Comparison of ENCODE assay signal across 13 cellular contexts in the genomic region with DNA sequence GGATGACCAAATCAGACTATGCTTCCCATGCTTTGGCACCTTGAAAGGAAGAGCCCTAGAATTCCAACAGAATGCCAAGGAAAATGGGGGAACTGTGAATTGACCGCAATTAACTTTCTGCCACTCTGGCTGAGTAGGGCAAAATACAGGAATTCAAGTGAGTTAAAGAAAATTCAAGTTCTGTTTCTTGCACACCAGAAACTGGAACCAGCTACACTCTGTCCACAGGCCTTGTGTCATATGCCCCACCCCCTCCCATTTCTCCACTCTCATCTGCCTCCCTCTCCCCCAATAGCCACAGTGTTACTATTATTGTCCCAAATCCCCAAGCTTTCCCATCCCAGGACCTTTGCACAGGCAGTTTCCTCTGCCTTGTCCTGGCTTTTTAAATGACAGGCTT. TPM values are rescaled to one million over a fixed set of nuclear protein-coding genes. Genes with fewer than 3 reads are reported as not detected.
DNase-seq lines count a peak whose midpoint lies in the region; ATAC-seq and TF ChIP-seq lines count a peak whose summit lies in the region.
"Had no signal": no experiment of that assay in that cellular context is flagged by ENCODE, and none has a peak within 500 bp of the region (broad histone marks: within the 10 kb centered on the region; RNA-seq: fewer than 3 reads in every experiment).

No MANE protein-coding gene starts in this region.

- no peaks in the 10 kb centered on the region for H3K79me2 ChIP-seq in H9 (ENCODE audit: insufficient read depth, low read length)

- no peak overlapping the region for H2BK15ac ChIP-seq in H9 (ENCODE audit: low read depth, low read length)

- H4K91ac ChIP-seq in H9 (ENCODE audit: insufficient read length, low read depth, low read length): no peak overlapping the region

- peaks cover 15 to 19% of the 10 kb centered on the region in 2 experiments for H3K4me1 Mint-ChIP-seq in H9
- H3K4me1 Mint-ChIP-seq in activated naive CD8-positive, alpha-beta T cell treated with anti-CD3 and anti-CD28 coated beads, Interleukin-2, amount 50 U/mL, for 24 hours: peaks cover 48% of the 10 kb centered on the region

- no peak overlapping the region for H3K56ac ChIP-seq in H9 (ENCODE audit: insufficient read length, low read depth, low read length)

- H3K9me3 Mint-ChIP-seq in H9: no peaks in the 10 kb centered on the region
- no peaks in the 10 kb centered on the region for H3K9me3 Mint-ChIP-seq in activated naive CD8-positive, alpha-beta T cell treated with anti-CD3 and anti-CD28 coated beads, Interleukin-2, amount 50 U/mL, for 24 hours

- H3K4me3 ChIP-seq in BLaER1 treated with 17β-estradiol and CSF1 and Interleukin-3, amounts not matched to agents 10 nM and 100 nM: no peak overlapping the region

- H4K8ac ChIP-seq in H9 (replicated peaks; ENCODE audit: insufficient read length, low read depth, low read length): no peak overlapping the region

- H3K27ac ChIP-seq in BLaER1 treated with 17β-estradiol and CSF1 and Interleukin-3, amounts not matched to agents 10 nM and 100 nM: peak overlapping the region in 8 of 11 experiments; percentile 0 to 99 (median 13); a peak in 6 of 22 replicates
- no peak overlapping the region for H3K27ac ChIP-seq in H9 (ENCODE audit: insufficient read length, low read depth, low read length)
- H3K27ac ChIP-seq: KMS-11 had no signal

- in situ Hi-C loops in ACHN (cut with HindIII; ENCODE audit: low pct_ligation_motif_present, low pct_unique_long_range_greater_than_20kb, low sequenced_read_pairs): no loop called here

- H3K23me2 ChIP-seq in H9 (ENCODE audit: insufficient read length, low read depth, low read length, poor library complexity, severe bottlenecking): peaks cover 9% of the 10 kb centered on the region

- H3K36me3 Mint-ChIP-seq in H9 (ENCODE audit: insufficient read depth in 1 of 3, low read depth in 3 of 3): peaks cover 15 to 47% (median 32%) of the 10 kb centered on the region in 3 experiments; a peak in 6 of 7 replicates
- H3K36me3 Mint-ChIP-seq in activated naive CD8-positive, alpha-beta T cell treated with anti-CD3 and anti-CD28 coated beads, Interleukin-2, amount 50 U/mL, for 24 hours (ENCODE audit: low read depth): peaks cover 31% of the 10 kb centered on the region

- no peak overlapping the region for H3K4me3 Mint-ChIP-seq in H9
- H3K4me3 Mint-ChIP-seq in activated naive CD8-positive, alpha-beta T cell treated with anti-CD3 and anti-CD28 coated beads, Interleukin-2, amount 50 U/mL, for 24 hours: no peak overlapping the region

- no peak overlapping the region for H3K4ac ChIP-seq in H9 (ENCODE audit: low read depth, low read length)

- peaks cover 38 to 58% (median 47%) of the 10 kb centered on the region in 10 experiments for H3K4me1 ChIP-seq in BLaER1 treated with 17β-estradiol and CSF1 and Interleukin-3, amounts not matched to agents 10 nM and 100 nM
- peaks cover 2% of the 10 kb centered on the region; the same call in 1 of the 2 replicates for H3K4me1 ChIP-seq in H9 (ENCODE audit: insufficient read depth, low read length)

- H2BK12ac ChIP-seq in H9 (ENCODE audit: insufficient read length, low read depth, low read length): no peak overlapping the region

- H3K4me2 ChIP-seq in BLaER1 treated with 17β-estradiol and CSF1 and Interleukin-3, amounts not matched to agents 10 nM and 100 nM: peak overlapping the region in 10 of 11 experiments; percentile 38 to 94 (median 46); a peak in 17 of 22 replicates
- no peak overlapping the region for H3K4me2 ChIP-seq in H9 (ENCODE audit: insufficient read depth, insufficient read length, low read length)

- H4K20me1 ChIP-seq in BLaER1 treated with 17β-estradiol and CSF1 and Interleukin-3, amounts not matched to agents 10 nM and 100 nM: peaks cover 0 to 20% (median 4%) of the 10 kb centered on the region in 11 experiments; a peak in 6 of 22 replicates
- no peaks in the 10 kb centered on the region for H4K20me1 ChIP-seq in H9 (ENCODE audit: control insufficient read depth, insufficient read depth, insufficient read length)

- H3K27me3 Mint-ChIP-seq in H9 (ENCODE audit: low read depth): no peaks in the 10 kb centered on the region
- no peaks in the 10 kb centered on the region for H3K27me3 Mint-ChIP-seq in activated naive CD8-positive, alpha-beta T cell treated with anti-CD3 and anti-CD28 coated beads, Interleukin-2, amount 50 U/mL, for 24 hours

- H3K23ac ChIP-seq in H9 (ENCODE audit: insufficient read length, low read depth, low read length): no peak overlapping the region

- no peak overlapping the region for H2BK20ac ChIP-seq in H9 (ENCODE audit: low read depth, low read length, poor library complexity, severe bottlenecking)

- no CpG with 5 or more reads among the region's 1 CpG for WGBS in H9 (ENCODE audit: extremely low coverage, insufficient read length, low lambda C conversion rate)

- H3K36me3 ChIP-seq in BLaER1 treated with 17β-estradiol and CSF1 and Interleukin-3, amounts not matched to agents 10 nM and 100 nM: peaks cover 37 to 63% (median 47%) of the 10 kb centered on the region in 11 experiments

- no peak overlapping the region for H3K18ac ChIP-seq in H9 (ENCODE audit: insufficient read length, low read depth, low read length)

- H3K14ac ChIP-seq in H9 (ENCODE audit: insufficient read depth, low read length): no peak overlapping the region

- no peak overlapping the region for H2AK5ac ChIP-seq in H9 (ENCODE audit: insufficient read length, low read length)

- H2BK5ac ChIP-seq in H9 (ENCODE audit: insufficient read length, low read length): no peak overlapping the region

- no peak for DNase-seq in H9
- DNase-seq in activated naive CD8-positive, alpha-beta T cell treated with anti-CD3 and anti-CD28 coated beads, Interleukin-2, amount 50 U/mL, for 24 hours: no peak
- DNase-seq in pons (ENCODE audit: low spot score): peak; percentile 31
- DNase-seq in ACHN: no peak
- no peak for DNase-seq in stimulated activated CD4-positive, alpha-beta T cell treated with anti-CD3 and anti-CD28 coated beads, Interleukin-4, amount 100 ng/mL, for 1 hour
- no peak for DNase-seq in NK-92 treated with Interleukin-12 subunit alpha and Interleukin-12 subunit beta, amount 100 ng/mL, for 24 hours (lab: John Stamatoyannopoulos, UW)
- DNase-seq: Caco-2, NCI-H2227 treated with DMSO at 0.1 percent for 48 hours, SHP77 had no signal

- H3K27me3 ChIP-seq in BLaER1 treated with 17β-estradiol and CSF1 and Interleukin-3, amounts not matched to agents 10 nM and 100 nM: no peaks in the 10 kb centered on the region
- H3K27me3 ChIP-seq in H9 (ENCODE audit: insufficient read depth, low read length): no peaks in the 10 kb centered on the region

- no peak overlapping the region for H4K5ac ChIP-seq in H9 (ENCODE audit: insufficient read length, low read depth, low read length)

- no peak for ATAC-seq in activated naive CD8-positive, alpha-beta T cell treated with anti-CD3 and anti-CD28 coated beads, Interleukin-2, amount 50 U/mL, for 24 hours
- ATAC-seq in HG03135 (IDR thresholded peaks at IDR 0.05; ENCODE audit: unreplicated experiment): no peak
- ATAC-seq: HCT116 had no signal

- no peaks in the 10 kb centered on the region for H3K9me3 ChIP-seq in BLaER1 treated with 17β-estradiol and CSF1 and Interleukin-3, amounts not matched to agents 10 nM and 100 nM (replicated peaks in 1 of 11)
- H3K9me3 ChIP-seq in H9 (ENCODE audit: control insufficient read depth, low read depth, low read length): no peaks in the 10 kb centered on the region
- H3K9me3 ChIP-seq: Caco-2 had no signal

- TF ChIP-seq CTCF in H9 (conservative IDR thresholded peaks at IDR 0.05): no peak

- no peaks in the 10 kb centered on the region for H3K79me1 ChIP-seq in H9 (ENCODE audit: insufficient read depth, low read depth, low read length, poor library complexity, severe bottlenecking)

- H3K9ac ChIP-seq in BLaER1 treated with 17β-estradiol and CSF1 and Interleukin-3, amounts not matched to agents 10 nM and 100 nM: peak overlapping the region in 4 of 11 experiments; percentile 2 to 15 (median 8); a peak in 2 of 22 replicates
- H3K9ac ChIP-seq in H9 (ENCODE audit: extremely low read depth, insufficient read length, low read length): no peak overlapping the region
- H3K9ac ChIP-seq: KMS-11 had no signal

- peak overlapping the region in 2 of 3 experiments; percentile 67 to 81; a peak in 3 of 7 replicates for H3K27ac Mint-ChIP-seq in H9
- peak overlapping the region; percentile 55 for H3K27ac Mint-ChIP-seq in activated naive CD8-positive, alpha-beta T cell treated with anti-CD3 and anti-CD28 coated beads, Interleukin-2, amount 50 U/mL, for 24 hours

- no peak overlapping the region for H2AFZ ChIP-seq in H9 (ENCODE audit: low read length)

- H3T11ph ChIP-seq in H9 (ENCODE audit: low read length): no peak overlapping the region

- H2BK120ac ChIP-seq in H9 (ENCODE audit: low read depth, low read length, poor library complexity, severe bottlenecking): no peak overlapping the region

RNA-seq across cellular contexts. Expression of gene STK40, which starts 4.2 kb away (rescaled TPM):
- total RNA-seq in H9 (2021): 26.2 and 27.5 TPM in 2 replicates

RNA-seq across cellular contexts. Expression of gene LSM10, which starts 7.7 kb away (rescaled TPM):
- 42.2 and 47.5 TPM in 2 replicates for total RNA-seq in H9 (2021)
